Comparison of ENCODE assay signal across 8 cellular contexts in genomic region chr9:105842023-105842644, GRCh38.
DNase-seq lines count a peak whose midpoint lies in the region; ATAC-seq, FAIRE-seq and TF ChIP-seq lines count a peak whose summit lies in the region.

No MANE protein-coding gene starts in this region.

- TF ChIP-seq CTCF in A549 (IDR thresholded peaks at IDR 0.05) (peak; percentile 83), hepatocyte (IDR thresholded peaks at IDR 0.05; ENCODE audit: poor library complexity) (peak; percentile 90)

- no peak overlapping the region for H3K27ac Mint-ChIP-seq in activated CD4-positive, alpha-beta T cell treated with anti-CD3 and anti-CD28 coated beads, Interleukin-2, amount 10 ng/mL, durations not matched to agents 24 days and 14 days

- no peaks in the 10 kb centered on the region for H3K9me2 ChIP-seq in hepatocyte (replicated peaks; ENCODE audit: insufficient read depth)

- POLR2A ChIA-PET in A549 (lab: Yijun Ruan, JAX), result no interaction called here

- ATAC-seq in A549, result 0 out of 6 replicates have a peak, but pooled peaks of 1 of the 2 experiments have one; percentile 38
- no peak for ATAC-seq in stimulated activated naive CD8-positive, alpha-beta T cell treated with anti-CD3 and anti-CD28 coated beads, Interleukin-15, Interleukin-2, amounts not matched to agents 100 U/mL and 50 U/mL, for 24 hours

- H3K9me3 ChIP-seq in A549, result no peaks in the 10 kb centered on the region
- no peaks in the 10 kb centered on the region for H3K9me3 ChIP-seq in hepatocyte (ENCODE audit: low read depth)

- no peaks in the 10 kb centered on the region for H3K9me3 Mint-ChIP-seq in activated CD4-positive, alpha-beta T cell treated with anti-CD3 and anti-CD28 coated beads, Interleukin-2, amount 10 ng/mL, durations not matched to agents 24 days and 14 days

- DNase-seq in A549 (ENCODE audit: low read depth in 1 of 2, low spot score in 1 of 2) (peak; percentile 34 to 47), GM04503 (ENCODE audit: low read depth) (peak; percentile 3), Kasumi-1 (lab: John Stamatoyannopoulos, UW) (peak; percentile 60 to 63), hepatocyte (ENCODE audit: low spot score) (peak; percentile 61), GOT3 (lab: John Stamatoyannopoulos, UW) (no peak), GF-D8 (lab: John Stamatoyannopoulos, UW) (no peak)
- DNase-seq in activated CD4-positive, alpha-beta T cell treated with anti-CD3 and anti-CD28 coated beads, Interleukin-2, amount 10 ng/mL, durations not matched to agents 24 days and 14 days, result peak; percentile 79
- peak; percentile 32 for DNase-seq in stimulated activated naive CD8-positive, alpha-beta T cell treated with anti-CD3 and anti-CD28 coated beads, Interleukin-15, Interleukin-2, amounts not matched to agents 100 U/mL and 50 U/mL, for 24 hours

- CTCF ChIA-PET in A549 (lab: Yijun Ruan, JAX), result interaction anchor here (0.6 to 4.4 kb wide), 25 partner anchors 8 to 1335 kb away, joined by 3 to 25 read pairs (median 3); no protein-coding TSS in a partner anchor

- H3K4me3 Mint-ChIP-seq in activated CD4-positive, alpha-beta T cell treated with anti-CD3 and anti-CD28 coated beads, Interleukin-2, amount 10 ng/mL, durations not matched to agents 24 days and 14 days, result no peak overlapping the region

- no peaks in the 10 kb centered on the region for H3K36me3 ChIP-seq in hepatocyte (replicated peaks; ENCODE audit: insufficient read depth, low read depth)

- H3K4me3 ChIP-seq in A549, result no peak overlapping the region
- H3K4me3 ChIP-seq in hepatocyte, result no peak overlapping the region

- TF ChIP-seq POLR2A in A549 (IDR thresholded peaks at IDR 0.05; ENCODE audit: low read length), result no peak

- H3K27ac ChIP-seq in A549 (no peak overlapping the region), hepatocyte (no peak overlapping the region)

- no peak overlapping the region for H3K4me2 ChIP-seq in A549
- H3K4me2 ChIP-seq in hepatocyte, result no peak overlapping the region

- no peaks in the 10 kb centered on the region for H4K20me1 ChIP-seq in hepatocyte (ENCODE audit: insufficient read depth, poor library complexity, severe bottlenecking)

- H2AFZ ChIP-seq in hepatocyte, result no peak overlapping the region

- no peaks in the 10 kb centered on the region for H3K36me3 Mint-ChIP-seq in activated CD4-positive, alpha-beta T cell treated with anti-CD3 and anti-CD28 coated beads, Interleukin-2, amount 10 ng/mL, durations not matched to agents 24 days and 14 days (ENCODE audit: low read depth)

- no peaks in the 10 kb centered on the region for H3K27me3 Mint-ChIP-seq in activated CD4-positive, alpha-beta T cell treated with anti-CD3 and anti-CD28 coated beads, Interleukin-2, amount 10 ng/mL, durations not matched to agents 24 days and 14 days

- H3K4me1 ChIP-seq in A549 (no peaks in the 10 kb centered on the region), hepatocyte (ENCODE audit: insufficient read depth) (no peaks in the 10 kb centered on the region)

- H3K79me2 ChIP-seq in hepatocyte, result no peaks in the 10 kb centered on the region

- no peaks in the 10 kb centered on the region for H3K27me3 ChIP-seq in hepatocyte

- intact Hi-C loops in activated CD4-positive, alpha-beta T cell treated with anti-CD3 and anti-CD28 coated beads, Interleukin-2, amount 10 ng/mL, durations not matched to agents 24 days and 14 days (cut with micrococcal nuclease), result loop anchor here (1.0 kb wide), 1 partner anchor 39 kb away; no protein-coding TSS in a partner anchor

- TF ChIP-seq RAD21 in A549 (conservative IDR thresholded peaks at IDR 0.05 in 1 of 2, IDR thresholded peaks at IDR 0.05 in 1 of 2), result peak; percentile 79 to 83

- no peaks in the 10 kb centered on the region for H3K4me1 Mint-ChIP-seq in activated CD4-positive, alpha-beta T cell treated with anti-CD3 and anti-CD28 coated beads, Interleukin-2, amount 10 ng/mL, durations not matched to agents 24 days and 14 days

- no peak for TF ChIP-seq EP300 in A549 (IDR thresholded peaks at IDR 0.05)

- 25% methylated on average over 4 of the region's 4 CpGs for WGBS in A549 (ENCODE audit: missing lambda C conversion rate)
- WGBS in hepatocyte (ENCODE audit: low lambda C conversion rate, missing lambda C conversion rate), result 34% methylated on average over 4 of the region's 4 CpGs

- peak; percentile 39 for FAIRE-seq in A549 (lab: Jason Lieb, UNC)

TF ChIP-seq in A549, 52 proteins besides CTCF, POLR2A, EP300 and RAD21:
- peak; percentile 81 for TF ChIP-seq SMC3 (IDR thresholded peaks at IDR 0.05)
- TF ChIP-seq HOXB5 (CRISPR knock-in tag; IDR thresholded peaks at IDR 0.05), result no peak
- TF ChIP-seq MAFK (IDR thresholded peaks at IDR 0.05; ENCODE audit: partially characterized antibody), result peak; percentile 93
- no peak for TF ChIP-seq ELK1 (IDR thresholded peaks at IDR 0.05; ENCODE audit: low read depth, low read length)
- peak; percentile 82 to 90 for TF ChIP-seq CEBPB (IDR thresholded peaks at IDR 0.05)

Comparison
In these comparisons a context has a peak if more than half of its experiments do, and no peak if none do; other contexts are left out.
1. DNase-seq: peak in A549 (2 of 2), GM04503 (single experiment), Kasumi-1 (2 of 2), activated CD4-positive, alpha-beta T cell treated with anti-CD3 and anti-CD28 coated beads, Interleukin-2, amount 10 ng/mL, durations not matched to agents 24 days and 14 days (single experiment), hepatocyte (single experiment) and stimulated activated naive CD8-positive, alpha-beta T cell treated with anti-CD3 and anti-CD28 coated beads, Interleukin-15, Interleukin-2, amounts not matched to agents 100 U/mL and 50 U/mL, for 24 hours (single experiment); none in GOT3 (single experiment) and GF-D8 (single experiment).